Comparison of ENCODE assay signal across 18 cellular contexts in the genomic region with DNA sequence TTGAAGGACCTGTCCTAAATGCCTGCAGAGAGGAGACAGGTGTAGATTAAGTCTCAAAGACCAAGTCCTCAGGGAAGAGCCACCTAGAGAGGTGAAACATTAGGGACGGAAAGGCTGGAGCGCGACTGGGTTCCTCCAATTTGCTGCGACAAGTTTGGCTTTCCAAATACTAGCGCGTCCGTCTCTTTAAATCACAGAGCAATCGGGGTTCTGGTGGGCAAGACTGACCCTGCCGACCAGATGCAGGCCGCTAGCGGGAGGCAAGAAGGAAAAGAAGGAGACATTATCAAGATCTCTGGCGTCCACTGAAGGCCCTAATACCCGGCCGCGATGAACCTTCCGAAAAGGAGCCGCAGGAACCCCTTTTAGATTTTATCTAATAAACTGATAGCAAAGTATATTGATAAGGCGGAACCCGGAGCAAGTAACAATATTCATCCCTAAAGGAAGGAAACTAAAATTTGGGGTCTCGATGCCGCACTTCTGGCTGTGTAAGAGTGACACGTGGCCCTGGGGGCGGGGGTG.
DNase-seq lines count a peak whose midpoint lies in the region; ATAC-seq and TF ChIP-seq lines count a peak whose summit lies in the region.
"Had no signal": no experiment of that assay in that cellular context is flagged by ENCODE, and none has a peak within 500 bp of the region (broad histone marks: within the 10 kb centered on the region; RNA-seq: fewer than 3 reads in every experiment).

No MANE protein-coding gene starts in this region.

- peaks cover 6% of the 10 kb centered on the region for H3K36me3 Mint-ChIP-seq in activated T-helper 1 cell treated with anti-CD3 and anti-CD28 coated beads, Interleukin-12 subunit alpha, Interleukin-12 subunit beta, Interleukin-2, Interleukin-4 antibody, amounts not matched to agents 30 ng/mL and 10 ng/mL and 1 ng/mL, durations not matched to agents 14 hours and 24 hours and 36 hours (ENCODE audit: low read depth)
- no peaks in the 10 kb centered on the region for H3K36me3 Mint-ChIP-seq in progenitor cell of endocrine pancreas (ENCODE audit: insufficient read depth)
- H3K36me3 Mint-ChIP-seq in activated naive CD8-positive, alpha-beta T cell treated with anti-CD3 and anti-CD28 coated beads, Interleukin-2, amount 50 U/mL, for 24 hours (ENCODE audit: low read depth), result peaks cover 5% of the 10 kb centered on the region

- peak; percentile 18 for DNase-seq in H7
- DNase-seq in activated T-helper 1 cell treated with anti-CD3 and anti-CD28 coated beads, Interleukin-12 subunit alpha, Interleukin-12 subunit beta, Interleukin-2, Interleukin-4 antibody, amounts not matched to agents 30 ng/mL and 10 ng/mL and 1 ng/mL, durations not matched to agents 14 hours and 24 hours and 36 hours (ENCODE audit: low spot score), result no peak
- DNase-seq in progenitor cell of endocrine pancreas (ENCODE audit: low spot score, unreplicated experiment), result no peak
- no peak for DNase-seq in mucosa of gallbladder (ENCODE audit: low spot score)
- DNase-seq in effector memory CD4-positive, alpha-beta T cell, result no peak
- no peak for DNase-seq in activated naive CD8-positive, alpha-beta T cell treated with anti-CD3 and anti-CD28 coated beads, Interleukin-2, amount 50 U/mL, for 24 hours
- DNase-seq: C1 segment of cervical spinal cord; CD8-positive, alpha-beta memory T cell; HCEC 1CT; KG1; MV-4-11; NCI-H1694 treated with DMSO at 0.1 percent for 48 hours; NCI-H510A treated with DMSO at 0.1 percent for 48 hours; NCI-H82; OCI-M1; SHP77 treated with DMSO at 0.1 percent for 48 hours had no signal

- H3K9me3 ChIP-seq in iPS-18a (ENCODE audit: control insufficient read depth, low read depth, low read length), result no peaks in the 10 kb centered on the region
- no peaks in the 10 kb centered on the region for H3K9me3 ChIP-seq in effector memory CD4-positive, alpha-beta T cell (ENCODE audit: control insufficient read depth, low read length)

- peak overlapping the region; percentile 32 for H3K27ac Mint-ChIP-seq in activated T-helper 1 cell treated with anti-CD3 and anti-CD28 coated beads, Interleukin-12 subunit alpha, Interleukin-12 subunit beta, Interleukin-2, Interleukin-4 antibody, amounts not matched to agents 30 ng/mL and 10 ng/mL and 1 ng/mL, durations not matched to agents 14 hours and 24 hours and 36 hours
- H3K27ac Mint-ChIP-seq in progenitor cell of endocrine pancreas, result no peak overlapping the region
- no peak overlapping the region for H3K27ac Mint-ChIP-seq in activated naive CD8-positive, alpha-beta T cell treated with anti-CD3 and anti-CD28 coated beads, Interleukin-2, amount 50 U/mL, for 24 hours

- H3K9ac ChIP-seq in iPS-18a (ENCODE audit: low read length), result no peak overlapping the region

- H3K4me1 Mint-ChIP-seq in activated T-helper 1 cell treated with anti-CD3 and anti-CD28 coated beads, Interleukin-12 subunit alpha, Interleukin-12 subunit beta, Interleukin-2, Interleukin-4 antibody, amounts not matched to agents 30 ng/mL and 10 ng/mL and 1 ng/mL, durations not matched to agents 14 hours and 24 hours and 36 hours (ENCODE audit: low read depth), result peaks cover 26% of the 10 kb centered on the region
- H3K4me1 Mint-ChIP-seq in progenitor cell of endocrine pancreas (ENCODE audit: low read depth), result peaks cover 22% of the 10 kb centered on the region
- peaks cover 33% of the 10 kb centered on the region for H3K4me1 Mint-ChIP-seq in activated naive CD8-positive, alpha-beta T cell treated with anti-CD3 and anti-CD28 coated beads, Interleukin-2, amount 50 U/mL, for 24 hours

- TF ChIP-seq CTCF in progenitor cell of endocrine pancreas (IDR thresholded peaks at IDR 0.05; ENCODE audit: unreplicated experiment), result no peak

- H3K4me3 ChIP-seq in H7 (ENCODE audit: insufficient read depth, low read depth, low read length) (no peak overlapping the region), iPS-18a (ENCODE audit: low read length) (peak overlapping the region; percentile 15)
- H3K4me3 ChIP-seq in effector memory CD4-positive, alpha-beta T cell (ENCODE audit: insufficient read depth, low read depth, low read length, poor library complexity, severe bottlenecking), result no peak overlapping the region

- no peak for ATAC-seq in HG02642 (IDR thresholded peaks at IDR 0.05; ENCODE audit: poor library complexity, unreplicated experiment)
- no peak for ATAC-seq in activated naive CD8-positive, alpha-beta T cell treated with anti-CD3 and anti-CD28 coated beads, Interleukin-2, amount 50 U/mL, for 24 hours

- H3K4me1 ChIP-seq in iPS-18a (ENCODE audit: control insufficient read depth, low read depth, low read length), result peaks cover 37% of the 10 kb centered on the region
- H3K4me1 ChIP-seq in effector memory CD4-positive, alpha-beta T cell (ENCODE audit: control insufficient read depth, insufficient read depth, low read length, poor library complexity, severe bottlenecking), result peaks cover 32% of the 10 kb centered on the region

- H3K36me3 ChIP-seq in H7 (replicated peaks; ENCODE audit: control insufficient read depth, insufficient read depth, low read length) (no peaks in the 10 kb centered on the region), iPS-18a (ENCODE audit: control insufficient read depth, low read depth, low read length) (no peaks in the 10 kb centered on the region)
- no peaks in the 10 kb centered on the region for H3K36me3 ChIP-seq in effector memory CD4-positive, alpha-beta T cell (ENCODE audit: control insufficient read depth, insufficient read depth, low read length)

- intact Hi-C loops in activated T-helper 1 cell treated with anti-CD3 and anti-CD28 coated beads, Interleukin-12 subunit alpha, Interleukin-12 subunit beta, Interleukin-2, Interleukin-4 antibody, amounts not matched to agents 30 ng/mL and 10 ng/mL and 1 ng/mL, durations not matched to agents 14 hours and 24 hours and 36 hours (cut with micrococcal nuclease), result loop anchor here (5.0 kb wide), 1 partner anchor 838 kb away; no protein-coding TSS in a partner anchor

- H3K27me3 Mint-ChIP-seq in activated T-helper 1 cell treated with anti-CD3 and anti-CD28 coated beads, Interleukin-12 subunit alpha, Interleukin-12 subunit beta, Interleukin-2, Interleukin-4 antibody, amounts not matched to agents 30 ng/mL and 10 ng/mL and 1 ng/mL, durations not matched to agents 14 hours and 24 hours and 36 hours (ENCODE audit: insufficient read depth), result peaks cover 53% of the 10 kb centered on the region
- H3K27me3 Mint-ChIP-seq in progenitor cell of endocrine pancreas, result peaks cover 4% of the 10 kb centered on the region
- peaks cover 40% of the 10 kb centered on the region for H3K27me3 Mint-ChIP-seq in activated naive CD8-positive, alpha-beta T cell treated with anti-CD3 and anti-CD28 coated beads, Interleukin-2, amount 50 U/mL, for 24 hours

- H3K27me3 ChIP-seq in H7 (ENCODE audit: control insufficient read depth, insufficient read depth, low read length), result peaks cover 97% of the 10 kb centered on the region
- H3K27me3 ChIP-seq in iPS-18a (ENCODE audit: control insufficient read depth, insufficient read depth, low read length), result peaks cover 100% of the 10 kb centered on the region
- H3K27me3 ChIP-seq in effector memory CD4-positive, alpha-beta T cell (replicated peaks; ENCODE audit: control insufficient read depth, insufficient read depth, low read length, poor library complexity, severe bottlenecking), result peaks cover 73% of the 10 kb centered on the region

- peaks cover 7% of the 10 kb centered on the region for H3K9me3 Mint-ChIP-seq in activated T-helper 1 cell treated with anti-CD3 and anti-CD28 coated beads, Interleukin-12 subunit alpha, Interleukin-12 subunit beta, Interleukin-2, Interleukin-4 antibody, amounts not matched to agents 30 ng/mL and 10 ng/mL and 1 ng/mL, durations not matched to agents 14 hours and 24 hours and 36 hours
- no peaks in the 10 kb centered on the region for H3K9me3 Mint-ChIP-seq in progenitor cell of endocrine pancreas (ENCODE audit: low read depth)
- H3K9me3 Mint-ChIP-seq in activated naive CD8-positive, alpha-beta T cell treated with anti-CD3 and anti-CD28 coated beads, Interleukin-2, amount 50 U/mL, for 24 hours, result peaks cover 4% of the 10 kb centered on the region

- H3K4me3 Mint-ChIP-seq in activated T-helper 1 cell treated with anti-CD3 and anti-CD28 coated beads, Interleukin-12 subunit alpha, Interleukin-12 subunit beta, Interleukin-2, Interleukin-4 antibody, amounts not matched to agents 30 ng/mL and 10 ng/mL and 1 ng/mL, durations not matched to agents 14 hours and 24 hours and 36 hours, result no peak overlapping the region
- H3K4me3 Mint-ChIP-seq in progenitor cell of endocrine pancreas (ENCODE audit: low read depth), result peak overlapping the region; percentile 45
- no peak overlapping the region for H3K4me3 Mint-ChIP-seq in activated naive CD8-positive, alpha-beta T cell treated with anti-CD3 and anti-CD28 coated beads, Interleukin-2, amount 50 U/mL, for 24 hours

- H3K27ac ChIP-seq in iPS-18a (ENCODE audit: low read length), result no peak overlapping the region
- H3K27ac ChIP-seq in effector memory CD4-positive, alpha-beta T cell (ENCODE audit: insufficient read depth, low read length, poor library complexity, severe bottlenecking), result no peak overlapping the region
